17 cellular contexts compared by ENCODE assay signal in the genomic region with DNA sequence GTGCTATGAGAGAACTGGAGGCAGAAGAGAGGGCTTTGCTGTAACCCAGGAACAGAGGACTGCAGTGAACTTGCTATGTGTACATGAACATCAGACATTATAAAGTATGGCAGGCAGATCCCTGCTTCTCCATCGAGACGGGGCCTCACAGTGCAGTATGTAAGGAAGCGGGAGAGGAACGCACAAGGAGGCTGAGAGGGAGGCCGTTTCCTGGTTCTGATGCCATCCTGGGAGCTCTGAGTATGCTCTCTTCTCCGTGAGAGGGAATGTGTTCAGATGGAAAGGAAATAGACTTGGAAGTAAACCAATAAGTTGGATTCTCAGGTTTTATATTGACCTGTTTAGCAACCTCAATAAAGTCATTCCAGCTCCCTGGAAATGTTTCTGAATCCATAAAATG.
DNase-seq lines count a peak whose midpoint lies in the region; ATAC-seq and TF ChIP-seq lines count a peak whose summit lies in the region.
"Had no signal": no experiment of that assay in that cellular context is flagged by ENCODE, and none has a peak within 500 bp of the region (broad histone marks: within the 10 kb centered on the region; RNA-seq: fewer than 3 reads in every experiment).

No MANE protein-coding gene starts in this region.

- H2BK120ac ChIP-seq in IMR-90 (ENCODE audit: low read depth, low read length), result no peak overlapping the region

- no peaks in the 10 kb centered on the region for H3K4me1 Mint-ChIP-seq in CD8-positive, alpha-beta memory T cell
- H3K4me1 Mint-ChIP-seq in endodermal cell (no peaks in the 10 kb centered on the region), endothelial cell (ENCODE audit: unreplicated experiment) (no peaks in the 10 kb centered on the region)

- BruUV-seq in IMR-90 (replicated peaks; lab: Mats Ljungman, UMichigan), result no TSS peak

- in situ Hi-C loops in IMR-90 (cut with MboI; ENCODE audit: low sequenced_read_pairs), result no loop called here

- H3K4me3 Mint-ChIP-seq in CD8-positive, alpha-beta memory T cell, result no peak overlapping the region
- no peak overlapping the region for H3K4me3 Mint-ChIP-seq in endodermal cell
- no peak overlapping the region for H3K4me3 Mint-ChIP-seq in endothelial cell (ENCODE audit: unreplicated experiment)
- H3K4me3 Mint-ChIP-seq: CD4-positive, alpha-beta T cell; H9 had no signal

- H3K4ac ChIP-seq in IMR-90 (ENCODE audit: low read depth, low read length), result 0 out of 2 replicates have a peak overlapping the region, but pooled peaks have one; percentile 13

- no peaks in the 10 kb centered on the region for H3K79me2 ChIP-seq in osteoblast (ENCODE audit: insufficient read depth, low read length)

- POLR2A ChIA-PET in IMR-90 (lab: Charles Lee; ENCODE audit: unreplicated experiment), result no interaction called here
- POLR2A ChIA-PET in CD8-positive, alpha-beta memory T cell (lab: Charles Lee), result no interaction called here

- peak overlapping the region; percentile 75 for H4K5ac ChIP-seq in IMR-90 (ENCODE audit: low read depth, low read length)

- H2AK5ac ChIP-seq in IMR-90 (ENCODE audit: low read depth, low read length), result peak overlapping the region; percentile 55; the same call in 1 of the 2 replicates

- H3K4me3 ChIP-seq in IMR-90 (ENCODE audit: insufficient read depth, low read depth, low read length) (no peak overlapping the region), colonic mucosa (no peak overlapping the region), mucosa of descending colon (no peak overlapping the region), osteoblast (ENCODE audit: insufficient read depth, low read length) (no peak overlapping the region), endodermal cell (ENCODE audit: low read length) (no peak overlapping the region)
- no peak overlapping the region for H3K4me3 ChIP-seq in CD8-positive, alpha-beta memory T cell (ENCODE audit: low read length)
- H3K4me3 ChIP-seq: K562 had no signal

- TF ChIP-seq RAD21 in IMR-90 (IDR thresholded peaks at IDR 0.05; ENCODE audit: low read length), result no peak

- peaks cover 3% of the 10 kb centered on the region; the same call in 1 of the 2 replicates for H3K9me1 ChIP-seq in IMR-90 (ENCODE audit: insufficient read depth, low read length)

- no peak overlapping the region for H3K56ac ChIP-seq in IMR-90 (ENCODE audit: extremely low read depth, insufficient read depth, low read length)

- H3K9ac ChIP-seq in IMR-90 (ENCODE audit: low read depth, low read length) (no peak overlapping the region), colonic mucosa (ENCODE audit: low read depth in 2 of 2, low read length in 2 of 2) (no peak overlapping the region), endodermal cell (ENCODE audit: extremely low read depth, low read length, poor library complexity, severe bottlenecking) (no peak overlapping the region)

- H3K27ac Mint-ChIP-seq in CD8-positive, alpha-beta memory T cell, result peak overlapping the region in 1 of 8 donors; percentile 16
- H3K27ac Mint-ChIP-seq in endodermal cell (no peak overlapping the region), endothelial cell (ENCODE audit: unreplicated experiment) (no peak overlapping the region)
- H3K27ac Mint-ChIP-seq: CD4-positive, alpha-beta T cell; H9 had no signal

- H2AFZ ChIP-seq in IMR-90 (replicated peaks; ENCODE audit: low read length, poor library complexity) (no peak overlapping the region), osteoblast (ENCODE audit: low read length) (peak overlapping the region; percentile 64)

- ATAC-seq in IMR-90 (ENCODE audit: low read depth) (no peak), mucosa of descending colon (peak; percentile 85)
- ATAC-seq: K562 had no signal

- no peak overlapping the region for H3K4me2 ChIP-seq in IMR-90 (ENCODE audit: low read depth, low read length)
- no peak overlapping the region for H3K4me2 ChIP-seq in osteoblast (ENCODE audit: insufficient read depth, low read length)

- no peaks in the 10 kb centered on the region for H3K9me3 ChIP-seq in IMR-90 (ENCODE audit: control insufficient read depth, insufficient read depth, low read length)
- no peaks in the 10 kb centered on the region for H3K9me3 ChIP-seq in colonic mucosa
- no peaks in the 10 kb centered on the region for H3K9me3 ChIP-seq in mucosa of descending colon
- no peaks in the 10 kb centered on the region for H3K9me3 ChIP-seq in osteoblast (ENCODE audit: low read depth, low read length)
- H3K9me3 ChIP-seq in CD8-positive, alpha-beta memory T cell (ENCODE audit: low read length), result no peaks in the 10 kb centered on the region
- no peaks in the 10 kb centered on the region for H3K9me3 ChIP-seq in endodermal cell (ENCODE audit: control insufficient read depth, low read length)

- intact Hi-C loops in IMR-90 (cut with micrococcal nuclease), result no loop called here
- intact Hi-C loops in colonic mucosa (cut with DNase I), result no loop called here
- intact Hi-C loops in mucosa of descending colon (cut with DNase I, micrococcal nuclease), result no loop called here

- H3K14ac ChIP-seq in IMR-90 (replicated peaks; ENCODE audit: low read depth, low read length), result no peak overlapping the region

- CTCF ChIA-PET in IMR-90 (lab: Yijun Ruan, JAX), result no interaction called here
- CTCF ChIA-PET in CD8-positive, alpha-beta memory T cell (lab: Charles Lee), result no interaction called here

- peak overlapping the region in 1 of 2 experiments; percentile 61; a peak in 2 of 4 replicates for H4K8ac ChIP-seq in IMR-90 (ENCODE audit: low read depth in 2 of 2, low read length in 2 of 2)

- 89% methylated on average over 4 of the region's 6 CpGs; no CpG with 5 or more reads in 1 of the 2 experiments for WGBS in IMR-90 (ENCODE audit: extremely low coverage in 2 of 2, insufficient read length in 1 of 2), 2 experiments
- WGBS in endodermal cell (ENCODE audit: insufficient coverage in 1 of 2, insufficient read length in 1 of 2), 2 experiments, result 89 to 94% methylated on average over 4 to 6 of the region's 6 CpGs

- peak overlapping the region; percentile 26; the same call in 1 of the 2 replicates for H2BK20ac ChIP-seq in IMR-90 (ENCODE audit: low read depth, low read length)

- H4K91ac ChIP-seq in IMR-90 (ENCODE audit: insufficient read depth, low read depth, low read length), result peak overlapping the region; percentile 11; the same call in 1 of the 2 replicates

- H2BK5ac ChIP-seq in IMR-90 (ENCODE audit: low read depth, low read length, poor library complexity, severe bottlenecking), result no peak overlapping the region

- peak overlapping the region; percentile 83 for H3K18ac ChIP-seq in IMR-90 (ENCODE audit: low read depth, low read length)

- no peak for TF ChIP-seq CTCF in IMR-90 (conservative IDR thresholded peaks at IDR 0.05; ENCODE audit: low read depth, low read length)
- TF ChIP-seq CTCF in colonic mucosa (IDR thresholded peaks at IDR 0.05), result no peak
- no peak for TF ChIP-seq CTCF in mucosa of descending colon (IDR thresholded peaks at IDR 0.05)
- TF ChIP-seq CTCF in osteoblast (IDR thresholded peaks at IDR 0.05; ENCODE audit: extremely low read depth, low read depth, low read length), result no peak
- TF ChIP-seq CTCF in endodermal cell (conservative IDR thresholded peaks at IDR 0.05), result no peak
- no peak for TF ChIP-seq CTCF in endothelial cell (IDR thresholded peaks at IDR 0.05; ENCODE audit: unreplicated experiment)

- TF ChIP-seq POLR2A in IMR-90 (IDR thresholded peaks at IDR 0.05; ENCODE audit: low read depth, low read length), result no peak

- no peaks in the 10 kb centered on the region for H3K36me3 Mint-ChIP-seq in CD8-positive, alpha-beta memory T cell
- H3K36me3 Mint-ChIP-seq in endodermal cell (ENCODE audit: low read depth), result no peaks in the 10 kb centered on the region
- H3K36me3 Mint-ChIP-seq in endothelial cell (ENCODE audit: low read depth, unreplicated experiment), result no peaks in the 10 kb centered on the region

- H3K79me1 ChIP-seq in IMR-90 (ENCODE audit: low read depth in 1 of 2, low read length in 2 of 2), result no peaks in the 10 kb centered on the region

- H3K27me3 ChIP-seq in IMR-90 (ENCODE audit: control insufficient read depth, insufficient read depth, low read length) (no peaks in the 10 kb centered on the region), colonic mucosa (no peaks in the 10 kb centered on the region), osteoblast (ENCODE audit: insufficient read depth, low read length) (no peaks in the 10 kb centered on the region), endodermal cell (ENCODE audit: control insufficient read depth, insufficient read depth, low read length, poor library complexity, severe bottlenecking) (no peaks in the 10 kb centered on the region)
- H3K27me3 ChIP-seq in CD8-positive, alpha-beta memory T cell (ENCODE audit: insufficient read depth, low read length, poor library complexity, severe bottlenecking), result no peaks in the 10 kb centered on the region

- no peaks in the 10 kb centered on the region for H3K36me3 ChIP-seq in IMR-90 (ENCODE audit: control insufficient read depth, insufficient read depth, low read length)
- no peaks in the 10 kb centered on the region for H3K36me3 ChIP-seq in colonic mucosa
- no peaks in the 10 kb centered on the region for H3K36me3 ChIP-seq in mucosa of descending colon (ENCODE audit: low read depth)
- no peaks in the 10 kb centered on the region for H3K36me3 ChIP-seq in osteoblast (ENCODE audit: insufficient read depth, low read length)
- H3K36me3 ChIP-seq in CD8-positive, alpha-beta memory T cell (ENCODE audit: insufficient read depth, low read length), result no peaks in the 10 kb centered on the region
- no peaks in the 10 kb centered on the region for H3K36me3 ChIP-seq in endodermal cell (ENCODE audit: control insufficient read depth, insufficient read depth, low read length)

- peak overlapping the region; percentile 91; the same call in 2 of the 3 replicates for H2BK15ac ChIP-seq in IMR-90 (ENCODE audit: low read depth, low read length)

- dilution Hi-C loops in IMR-90 (cut with HindIII; ENCODE audit: low sequenced_read_pairs, unreplicated experiment), result no loop called here

- peaks cover 8 to 28% of the 10 kb centered on the region in 2 donors for H3K27me3 Mint-ChIP-seq in CD8-positive, alpha-beta memory T cell
- no peaks in the 10 kb centered on the region for H3K27me3 Mint-ChIP-seq in endodermal cell (ENCODE audit: insufficient read depth)
- H3K27me3 Mint-ChIP-seq in endothelial cell (ENCODE audit: unreplicated experiment), result peaks cover 2% of the 10 kb centered on the region
- H3K27me3 Mint-ChIP-seq: CD4-positive, alpha-beta T cell had no signal

- H4K20me1 ChIP-seq in IMR-90 (ENCODE audit: insufficient read depth, low read length), result no peaks in the 10 kb centered on the region
- H4K20me1 ChIP-seq in osteoblast (ENCODE audit: insufficient read depth, low read length), result no peaks in the 10 kb centered on the region

- no peak overlapping the region for H3K23ac ChIP-seq in IMR-90 (ENCODE audit: low read depth, low read length)

- H2AK9ac ChIP-seq in IMR-90 (replicated peaks; ENCODE audit: low read depth, low read length, poor library complexity), result no peak overlapping the region

- H3K4me1 ChIP-seq in IMR-90 (ENCODE audit: control insufficient read depth, insufficient read depth, low read length), result peaks cover 14% of the 10 kb centered on the region
- H3K4me1 ChIP-seq in colonic mucosa, result no peaks in the 10 kb centered on the region
- H3K4me1 ChIP-seq in mucosa of descending colon (ENCODE audit: low read depth), result peaks cover 3% of the 10 kb centered on the region
- peaks cover 3% of the 10 kb centered on the region for H3K4me1 ChIP-seq in osteoblast (ENCODE audit: insufficient read depth, low read length)
- H3K4me1 ChIP-seq in CD8-positive, alpha-beta memory T cell (ENCODE audit: insufficient read depth, low read length), result no peaks in the 10 kb centered on the region
- H3K4me1 ChIP-seq in endodermal cell (ENCODE audit: control insufficient read depth, insufficient read depth, low read length), result no peaks in the 10 kb centered on the region

- no peaks in the 10 kb centered on the region for H3K9me3 Mint-ChIP-seq in CD8-positive, alpha-beta memory T cell
- H3K9me3 Mint-ChIP-seq in endodermal cell (no peaks in the 10 kb centered on the region), endothelial cell (ENCODE audit: unreplicated experiment) (no peaks in the 10 kb centered on the region)
- H3K9me3 Mint-ChIP-seq: CD4-positive, alpha-beta T cell; H9 had no signal

- H3K27ac ChIP-seq in IMR-90 (ENCODE audit: insufficient read depth, low read length) (no peak overlapping the region), colonic mucosa (no peak overlapping the region), osteoblast (ENCODE audit: low read depth, low read length) (no peak overlapping the region), endodermal cell (ENCODE audit: low read depth, low read length) (no peak overlapping the region)
- no peak overlapping the region for H3K27ac ChIP-seq in CD8-positive, alpha-beta memory T cell (ENCODE audit: low read depth, low read length)
- H3K27ac ChIP-seq: C4-2B had no signal

- no peak for DNase-seq in IMR-90
- peak; percentile 41 for DNase-seq in colonic mucosa
- peak; percentile 46 to 60 (median 51) for DNase-seq in mucosa of descending colon
- DNase-seq in osteoblast (ENCODE audit: insufficient read length, low spot score, missing footprints), result no peak
- DNase-seq in CD8-positive, alpha-beta memory T cell, result no peak
- no peak for DNase-seq in endodermal cell
- DNase-seq in endothelial cell (ENCODE audit: low spot score), result no peak
- no peak for DNase-seq in OCI-M1 (lab: John Stamatoyannopoulos, UW)
- DNase-seq: ACHN; CD4-positive, alpha-beta T cell; DMS153; DMS79; GDM1; GOT3; H9 had no signal

Comparison
In these comparisons a context has a peak if more than half of its experiments do, and no peak if none do; other contexts are left out.
1. DNase-seq: peak in colonic mucosa (single experiment) and mucosa of descending colon (3 of 3); none in IMR-90 (single experiment), osteoblast (single experiment), CD8-positive, alpha-beta memory T cell (0 of 5), endodermal cell (single experiment), endothelial cell (single experiment) and OCI-M1 (single experiment).